ENCODE assay signal across 17 cellular contexts in the genomic region with DNA sequence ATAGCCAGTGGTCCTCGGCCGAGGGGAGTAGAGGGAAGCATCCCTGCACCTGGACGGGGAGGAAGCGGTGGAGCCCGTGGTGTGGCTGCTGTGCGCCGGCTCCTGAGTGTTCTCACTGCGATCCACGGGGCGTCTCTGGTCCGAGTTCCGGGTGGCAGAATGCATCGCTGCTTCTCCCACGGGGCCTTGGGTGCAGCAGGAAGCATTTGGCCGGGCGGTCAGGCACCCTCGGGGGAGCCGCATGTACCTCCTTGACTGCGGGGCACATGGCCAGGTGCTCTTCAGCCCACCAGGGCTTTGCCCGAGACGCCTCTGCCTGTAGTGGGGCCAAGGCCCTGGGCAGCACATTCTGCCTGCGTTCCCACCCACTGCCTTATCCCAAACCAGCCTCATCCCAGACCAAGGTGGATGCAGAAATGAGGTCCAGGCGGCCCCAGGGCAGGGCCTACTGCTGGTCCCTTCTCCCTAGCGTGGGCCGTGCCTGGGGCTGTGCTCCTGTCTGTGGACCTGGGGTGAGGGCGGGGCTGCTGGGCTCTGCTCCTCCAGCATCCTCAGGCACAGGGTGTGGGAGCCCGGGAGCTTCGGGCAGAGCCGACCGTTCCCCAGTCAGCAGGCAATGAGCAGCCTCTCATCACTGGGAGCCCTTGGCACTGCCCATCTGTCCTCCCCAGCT. TPM values are rescaled to one million over a fixed set of nuclear protein-coding genes. Genes with fewer than 3 reads are reported as not detected.
"Had no signal": no experiment of that assay in that cellular context is flagged by ENCODE, and none has a peak within 500 bp of the region (broad histone marks: within the 10 kb centered on the region; RNA-seq: fewer than 3 reads in every experiment).

No MANE protein-coding gene starts in this region.

- ATAC-seq: activated naive CD8-positive, alpha-beta T cell treated with anti-CD3 and anti-CD28 coated beads, Interleukin-2, amount 50 U/mL, for 24 hours; activated T-cell treated with anti-CD3 and anti-CD28 coated beads, Interleukin-2, amount 50 U/mL, for 4 hours; stimulated activated effector memory CD8-positive, alpha-beta T cell treated with anti-CD3 and anti-CD28 coated beads, Interleukin-12 subunit alpha, Interleukin-12 subunit beta, amount 100 ng/mL, for 72 hours had no signal

- H3K9me3 ChIP-seq: SK-N-SH, tibial nerve had no signal

- H3K9ac ChIP-seq: SK-N-SH had no signal

- H3K9me2 ChIP-seq: SK-N-SH had no signal

- H3K27me3 ChIP-seq: tibial nerve had no signal

- H3K4me1 ChIP-seq: tibial nerve had no signal

- H3K27ac ChIP-seq: tibial nerve had no signal

- DNase-seq: activated CD4-positive, alpha-beta T cell treated with anti-CD3 and anti-CD28 coated beads, Interleukin-2, amount 50 U/mL, for 4 hours; activated gamma-delta T cell; activated naive CD8-positive, alpha-beta T cell treated with anti-CD3 and anti-CD28 coated beads, Interleukin-2, amount 50 U/mL, for 24 hours; activated T-cell treated with anti-CD3 and anti-CD28 coated beads, Interleukin-2, amount 50 U/mL, for 4 hours; caudate nucleus; erythroblast; hippocampal formation; mammary epithelial cell; SK-N-SH had no signal

- H3K4me3 ChIP-seq: smooth muscle cell, tibial nerve had no signal

- H3K4me2 ChIP-seq: SK-N-SH, smooth muscle cell had no signal

RNA-seq across cellular contexts. Expression of gene NKX1-1, which starts 27.5 kb away (rescaled TPM):
- total RNA-seq: activated T-cell treated with anti-CD3 and anti-CD28 coated beads, Interleukin-2, amount 50 U/mL, for 4 hours; mammary epithelial cell; mucosa of gallbladder; osteocyte; renal cortical epithelial cell; smooth muscle cell; subcutaneous adipose tissue; T-helper 1 cell treated with Interleukin-12 subunit alpha and Interleukin-12 subunit beta and Interleukin-4 antibody, amounts not matched to agents 30 ng/mL and 1 ng/mL, for 36 hours; tibial nerve had no signal
- polyA plus RNA-seq: mammary epithelial cell, SK-N-SH, smooth muscle cell had no signal
